ENCODE assay signal across 17 cellular contexts in the genomic region with DNA sequence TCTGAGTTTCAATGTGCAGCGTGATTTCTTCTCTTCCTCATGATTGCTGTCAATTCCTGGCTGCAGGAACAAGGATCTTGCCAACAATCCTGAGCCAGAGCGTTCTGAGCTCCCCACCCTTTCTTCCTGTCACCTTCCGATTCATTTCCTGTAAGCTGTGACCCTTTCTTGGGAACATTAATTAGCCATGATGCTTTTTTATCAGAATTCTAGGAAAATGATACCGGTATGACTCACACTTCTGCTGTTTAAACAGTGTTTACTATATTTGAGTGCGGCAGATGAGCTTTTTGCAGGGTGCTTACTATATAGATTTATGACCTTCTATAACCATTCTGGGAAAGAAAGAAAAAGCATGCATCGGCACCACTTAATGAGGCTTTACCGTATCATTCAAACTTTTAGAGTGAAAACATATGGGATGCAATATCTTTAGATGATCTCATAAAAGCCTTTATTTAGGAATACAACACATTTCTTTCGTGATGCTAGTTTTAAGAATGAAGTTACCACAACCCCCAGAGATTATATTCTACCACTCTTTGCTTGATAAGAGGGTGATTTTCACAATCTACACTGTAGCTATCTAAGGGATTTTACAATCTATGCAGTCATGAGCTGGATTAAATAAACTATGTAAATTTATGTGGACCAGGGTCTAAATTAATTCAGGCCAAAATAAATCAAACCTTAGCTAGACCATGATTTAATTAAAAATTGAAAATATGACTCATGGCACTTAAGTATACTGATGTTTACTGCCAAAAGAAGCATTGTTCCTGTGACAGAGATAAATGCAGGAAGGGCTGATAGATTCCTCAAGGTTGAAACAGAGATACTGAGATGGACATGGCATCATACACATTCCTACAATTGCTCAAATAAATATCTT. TPM values are rescaled to one million over a fixed set of nuclear protein-coding genes. Genes with fewer than 3 reads are reported as not detected.
DNase-seq lines count a peak whose midpoint lies in the region; ATAC-seq and TF ChIP-seq lines count a peak whose summit lies in the region.
"Had no signal": no experiment of that assay in that cellular context is flagged by ENCODE, and none has a peak within 500 bp of the region (broad histone marks: within the 10 kb centered on the region; RNA-seq: fewer than 3 reads in every experiment).

No MANE protein-coding gene starts in this region.

- no peak overlapping the region for H3K4me3 Mint-ChIP-seq in WTC11
- no peak overlapping the region for H3K4me3 Mint-ChIP-seq in activated T-cell treated with anti-CD3 and anti-CD28 coated beads, Interleukin-2, amount 50 U/mL, for 72 hours
- H3K4me3 Mint-ChIP-seq: activated naive CD8-positive, alpha-beta T cell treated with anti-CD3 and anti-CD28 coated beads, Interleukin-2, amount 10 ng/mL, durations not matched to agents 7 days and 5 days; naive thymus-derived CD8-positive, alpha-beta T cell had no signal

- POLR2A ChIA-PET in WTC11 (lab: Charles Lee), result no interaction called here

- peaks cover 13% of the 10 kb centered on the region for H3K4me1 Mint-ChIP-seq in WTC11
- H3K4me1 Mint-ChIP-seq in activated T-cell treated with anti-CD3 and anti-CD28 coated beads, Interleukin-2, amount 50 U/mL, for 72 hours (ENCODE audit: low read depth), result peaks cover 33% of the 10 kb centered on the region
- H3K4me1 Mint-ChIP-seq: activated naive CD8-positive, alpha-beta T cell treated with anti-CD3 and anti-CD28 coated beads, Interleukin-2, amount 10 ng/mL, durations not matched to agents 7 days and 5 days had no signal

- intact Hi-C loops in left ventricle myocardium superior (cut with micrococcal nuclease), result no loop called here
- intact Hi-C loops in Right ventricle myocardium superior (cut with DNase I), result loop anchor here (5.0 to 10.0 kb wide), 4 partner anchors 136 to 386 kb away; partner anchors contain the start of gene LIFR
- intact Hi-C loops in right cardiac atrium (cut with DNase I), result loop anchor here (10.0 kb wide), 4 partner anchors 133 to 363 kb away; partner anchors contain the start of gene LIFR (in 2 of the 4)
- intact Hi-C loops in aorta (cut with DNase I), result loop anchor here (2.0 to 10.0 kb wide), 6 partner anchors 141 to 426 kb away; no protein-coding TSS in a partner anchor

- ATAC-seq in left ventricle myocardium superior, result peak; percentile 43
- ATAC-seq in Right ventricle myocardium superior (ENCODE audit: poor library complexity), result no peak
- peak; percentile 53 to 81 for ATAC-seq in right cardiac atrium
- ATAC-seq in aorta (ENCODE audit: low FRiP score), result peak; percentile 27
- ATAC-seq in WTC11, result no peak
- ATAC-seq in activated T-cell treated with anti-CD3 and anti-CD28 coated beads, Interleukin-2, amount 50 U/mL, for 72 hours (replicated peaks in 1 of 2), result no peak
- ATAC-seq: naive thymus-derived CD8-positive, alpha-beta T cell; stimulated activated naive CD8-positive, alpha-beta T cell treated with anti-CD3 and anti-CD28 coated beads, Interleukin-15, Interleukin-2, amounts not matched to agents 100 U/mL and 50 U/mL, for 24 hours had no signal

- no peaks in the 10 kb centered on the region for H3K9me3 Mint-ChIP-seq in WTC11
- H3K9me3 Mint-ChIP-seq in activated T-cell treated with anti-CD3 and anti-CD28 coated beads, Interleukin-2, amount 50 U/mL, for 72 hours, result no peaks in the 10 kb centered on the region
- H3K9me3 Mint-ChIP-seq: activated naive CD8-positive, alpha-beta T cell treated with anti-CD3 and anti-CD28 coated beads, Interleukin-2, amount 10 ng/mL, durations not matched to agents 7 days and 5 days; naive thymus-derived CD8-positive, alpha-beta T cell had no signal

- H3K27me3 ChIP-seq in right cardiac atrium (ENCODE audit: control insufficient read depth, insufficient read depth), result no peaks in the 10 kb centered on the region
- no peaks in the 10 kb centered on the region for H3K27me3 ChIP-seq in aorta (ENCODE audit: control insufficient read depth in 1 of 2, insufficient read depth in 2 of 2, low read length in 1 of 2)
- H3K27me3 ChIP-seq: BE2C had no signal

- WGBS in right cardiac atrium, result 28% methylated on average over 8 of the region's 8 CpGs
- WGBS in aorta, 2 donors, result 30 to 42% methylated on average over 8 of the region's 8 CpGs

- H3K4me3 ChIP-seq in right cardiac atrium (ENCODE audit: low read length) (no peak overlapping the region), aorta (ENCODE audit: low read length in 2 of 2) (no peak overlapping the region)

- no peak overlapping the region for H3K27ac ChIP-seq in right cardiac atrium (ENCODE audit: low read length)
- H3K27ac ChIP-seq in aorta (ENCODE audit: low read depth in 1 of 2, low read length in 2 of 2), result no peak overlapping the region

- peaks cover 4% of the 10 kb centered on the region; the same call in 1 of the 2 replicates for H3K27me3 Mint-ChIP-seq in WTC11 (ENCODE audit: low read depth)
- H3K27me3 Mint-ChIP-seq in activated T-cell treated with anti-CD3 and anti-CD28 coated beads, Interleukin-2, amount 50 U/mL, for 72 hours (ENCODE audit: low read depth), result peaks cover 36% of the 10 kb centered on the region

- H3K9me3 ChIP-seq in right cardiac atrium (ENCODE audit: control insufficient read depth, low read length) (no peaks in the 10 kb centered on the region), aorta (ENCODE audit: control insufficient read depth, low read length) (no peaks in the 10 kb centered on the region)
- H3K9me3 ChIP-seq: BE2C had no signal

- CTCF ChIA-PET in WTC11 (lab: Charles Lee), result interaction anchor here (1.0 to 4.8 kb wide), 4 partner anchors 57 to 425 kb away, joined by 3 to 125 read pairs (median 23); no protein-coding TSS in a partner anchor

- no peak for DNase-seq in left ventricle myocardium superior
- no peak for DNase-seq in Right ventricle myocardium superior
- DNase-seq in SHP77 treated with DMSO at 0.1 percent for 48 hours (lab: John Stamatoyannopoulos, UW), result peak; percentile 75
- DNase-seq in right cardiac atrium, result peak in 1 of 3 donors; percentile 33
- DNase-seq in aorta, result no peak
- no peak for DNase-seq in hepatic stellate cell (ENCODE audit: low spot score)
- no peak for DNase-seq in WTC11 (ENCODE audit: low spot score)
- DNase-seq in activated T-cell treated with anti-CD3 and anti-CD28 coated beads, Interleukin-2, amount 50 U/mL, for 72 hours, result no peak
- DNase-seq: activated naive CD8-positive, alpha-beta T cell treated with anti-CD3 and anti-CD28 coated beads, Interleukin-2, amount 10 ng/mL, durations not matched to agents 7 days and 5 days; BE2C; effector memory CD4-positive, alpha-beta T cell; GDM1; Kasumi-1; naive thymus-derived CD8-positive, alpha-beta T cell; NCI-H524; stimulated activated naive CD8-positive, alpha-beta T cell treated with anti-CD3 and anti-CD28 coated beads, Interleukin-15, Interleukin-2, amounts not matched to agents 100 U/mL and 50 U/mL, for 24 hours had no signal

- H3K36me3 Mint-ChIP-seq in WTC11, result no peaks in the 10 kb centered on the region
- no peaks in the 10 kb centered on the region for H3K36me3 Mint-ChIP-seq in activated T-cell treated with anti-CD3 and anti-CD28 coated beads, Interleukin-2, amount 50 U/mL, for 72 hours (ENCODE audit: insufficient read depth in 2 of 2)
- H3K36me3 Mint-ChIP-seq: activated naive CD8-positive, alpha-beta T cell treated with anti-CD3 and anti-CD28 coated beads, Interleukin-2, amount 10 ng/mL, durations not matched to agents 7 days and 5 days; naive thymus-derived CD8-positive, alpha-beta T cell had no signal

- no peaks in the 10 kb centered on the region for H3K36me3 ChIP-seq in aorta (ENCODE audit: control insufficient read depth in 1 of 2, insufficient read depth in 2 of 2, low read length in 1 of 2)
- H3K36me3 ChIP-seq: BE2C had no signal

- H3K4me1 ChIP-seq in right cardiac atrium (ENCODE audit: control insufficient read depth, insufficient read depth, low read length) (peaks cover 3% of the 10 kb centered on the region), aorta (ENCODE audit: control insufficient read depth in 1 of 2, insufficient read depth in 2 of 2, low read length in 2 of 2) (no peaks in the 10 kb centered on the region)

- H3K27ac Mint-ChIP-seq in WTC11, result no peak overlapping the region
- H3K27ac Mint-ChIP-seq in activated T-cell treated with anti-CD3 and anti-CD28 coated beads, Interleukin-2, amount 50 U/mL, for 72 hours, result no peak overlapping the region
- H3K27ac Mint-ChIP-seq: activated naive CD8-positive, alpha-beta T cell treated with anti-CD3 and anti-CD28 coated beads, Interleukin-2, amount 10 ng/mL, durations not matched to agents 7 days and 5 days had no signal

- TF ChIP-seq CTCF in WTC11 (IDR thresholded peaks at IDR 0.05), result no peak

TF ChIP-seq in WTC11, 78 proteins besides CTCF, POLR2A, EP300 and RAD21 (continues in another document):
- TF ChIP-seq ZMAT4 (CRISPR knock-in tag; IDR thresholded peaks at IDR 0.05), result no peak
- TF ChIP-seq, protein P1, sequence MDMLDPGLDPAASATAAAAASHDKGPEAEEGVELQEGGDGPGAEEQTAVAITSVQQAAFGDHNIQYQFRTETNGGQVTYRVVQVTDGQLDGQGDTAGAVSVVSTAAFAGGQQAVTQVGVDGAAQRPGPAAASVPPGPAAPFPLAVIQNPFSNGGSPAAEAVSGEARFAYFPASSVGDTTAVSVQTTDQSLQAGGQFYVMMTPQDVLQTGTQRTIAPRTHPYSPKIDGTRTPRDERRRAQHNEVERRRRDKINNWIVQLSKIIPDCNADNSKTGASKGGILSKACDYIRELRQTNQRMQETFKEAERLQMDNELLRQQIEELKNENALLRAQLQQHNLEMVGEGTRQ (CRISPR knock-in tag; IDR thresholded peaks at IDR 0.05), result no peak
- no peak for TF ChIP-seq E2F1 (CRISPR knock-in tag; IDR thresholded peaks at IDR 0.05)
- TF ChIP-seq ZNF416 (CRISPR knock-in tag; IDR thresholded peaks at IDR 0.05), result no peak

RNA-seq across cellular contexts. Expression of gene OSMR, which starts 38.0 kb away (rescaled TPM):
- total RNA-seq in left ventricle myocardium superior, result 9.9 TPM
- 10.9 TPM for total RNA-seq in Right ventricle myocardium superior
- total RNA-seq in right cardiac atrium, result 10 to 100 TPM; 17.3 to 47.6 (median 21.7) TPM
- 9.8 TPM for polyA plus RNA-seq in right cardiac atrium
- total RNA-seq in aorta, result 100 to 1,000 TPM; 150 to 164 TPM
- 10 to 100 TPM in 1 of 2 donors, 1 to 10 TPM in 1; 4.6 to 36.4 TPM for polyA plus RNA-seq in aorta
- total RNA-seq in WTC11 (2021), result 2.3 to 3.1 TPM (median 2.5 TPM) in 3 replicates
- total RNA-seq in activated T-cell treated with anti-CD3 and anti-CD28 coated beads, Interleukin-2, amount 50 U/mL, for 72 hours, result under 1 TPM; 0.10 to 0.63 TPM
- total RNA-seq: activated naive CD8-positive, alpha-beta T cell treated with anti-CD3 and anti-CD28 coated beads, Interleukin-2, amount 10 ng/mL, durations not matched to agents 7 days and 5 days; naive thymus-derived CD8-positive, alpha-beta T cell; T-helper 2 cell treated with Interferon-gamma antibody and Interleukin-4, amounts not matched to agents 100 ng/mL and 5 ng/mL, for 36 hours had no signal

Comparison
In these comparisons a context has a peak if more than half of its experiments do, and no peak if none do; other contexts are left out.
1. ATAC-seq: peak in left ventricle myocardium superior (single experiment), right cardiac atrium (2 of 2) and aorta (single experiment); none in Right ventricle myocardium superior (single experiment), WTC11 (single experiment) and activated T-cell treated with anti-CD3 and anti-CD28 coated beads, Interleukin-2, amount 50 U/mL, for 72 hours (0 of 2).